2 cellular contexts compared by ENCODE assay signal in the genomic region with DNA sequence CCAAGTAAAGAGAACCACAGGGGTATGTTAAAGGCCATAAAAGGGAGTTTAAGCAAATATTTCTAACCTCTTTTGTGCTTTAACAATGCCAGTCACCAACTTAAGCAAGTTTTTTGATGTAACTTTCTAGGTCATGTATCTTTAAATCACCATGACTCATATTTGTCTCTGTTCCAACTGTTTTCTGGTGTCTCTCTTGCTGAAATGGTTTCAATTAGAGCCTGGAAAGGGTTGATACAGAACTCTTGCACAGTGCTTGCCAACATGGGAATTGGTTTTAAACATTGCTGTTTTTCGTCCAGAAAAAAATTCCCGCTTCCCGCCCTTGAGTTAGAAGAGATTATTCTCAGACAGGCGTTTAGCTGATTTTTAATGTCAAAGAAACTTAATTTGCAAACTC.
A peak's percentile ranks its signal among the peaks of the same experiment; 100 is the strongest.
TF ChIP-seq lines count a peak whose summit lies in the region.

No MANE protein-coding gene starts in this region.

TF ChIP-seq in IMR-90, 13 proteins besides CTCF, POLR2A, EP300 and RAD21:
- no peak for TF ChIP-seq NFE2L2 (IDR thresholded peaks at IDR 0.05; ENCODE audit: low read depth, low read length)
- no peak for TF ChIP-seq MAFK (IDR thresholded peaks at IDR 0.05; ENCODE audit: low read depth, low read length)
- TF ChIP-seq SMC3 (IDR thresholded peaks at IDR 0.05; ENCODE audit: low read depth, low read length) = no peak
- TF ChIP-seq FOS (IDR thresholded peaks at IDR 0.05; ENCODE audit: low read depth, low read length) = no peak
- TF ChIP-seq, protein P1, sequence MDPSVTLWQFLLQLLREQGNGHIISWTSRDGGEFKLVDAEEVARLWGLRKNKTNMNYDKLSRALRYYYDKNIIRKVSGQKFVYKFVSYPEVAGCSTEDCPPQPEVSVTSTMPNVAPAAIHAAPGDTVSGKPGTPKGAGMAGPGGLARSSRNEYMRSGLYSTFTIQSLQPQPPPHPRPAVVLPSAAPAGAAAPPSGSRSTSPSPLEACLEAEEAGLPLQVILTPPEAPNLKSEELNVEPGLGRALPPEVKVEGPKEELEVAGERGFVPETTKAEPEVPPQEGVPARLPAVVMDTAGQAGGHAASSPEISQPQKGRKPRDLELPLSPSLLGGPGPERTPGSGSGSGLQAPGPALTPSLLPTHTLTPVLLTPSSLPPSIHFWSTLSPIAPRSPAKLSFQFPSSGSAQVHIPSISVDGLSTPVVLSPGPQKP (IDR thresholded peaks at IDR 0.05; ENCODE audit: borderline replicate concordance, low read depth, low read length) = no peak
- TF ChIP-seq RCOR1 (IDR thresholded peaks at IDR 0.05; ENCODE audit: insufficient replicate concordance, low read length) = no peak
- no peak for TF ChIP-seq CEBPB (IDR thresholded peaks at IDR 0.05; ENCODE audit: low read depth, low read length)
- TF ChIP-seq, protein P2, sequence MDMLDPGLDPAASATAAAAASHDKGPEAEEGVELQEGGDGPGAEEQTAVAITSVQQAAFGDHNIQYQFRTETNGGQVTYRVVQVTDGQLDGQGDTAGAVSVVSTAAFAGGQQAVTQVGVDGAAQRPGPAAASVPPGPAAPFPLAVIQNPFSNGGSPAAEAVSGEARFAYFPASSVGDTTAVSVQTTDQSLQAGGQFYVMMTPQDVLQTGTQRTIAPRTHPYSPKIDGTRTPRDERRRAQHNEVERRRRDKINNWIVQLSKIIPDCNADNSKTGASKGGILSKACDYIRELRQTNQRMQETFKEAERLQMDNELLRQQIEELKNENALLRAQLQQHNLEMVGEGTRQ (IDR thresholded peaks at IDR 0.05; ENCODE audit: low read depth, low read length) = no peak
- TF ChIP-seq BHLHE40 (IDR thresholded peaks at IDR 0.05; ENCODE audit: low read depth, low read length) = no peak
- TF ChIP-seq MAZ (IDR thresholded peaks at IDR 0.05; ENCODE audit: borderline replicate concordance, low read depth, low read length) = no peak
- no peak for TF ChIP-seq CHD1 (IDR thresholded peaks at IDR 0.05; ENCODE audit: low read depth, low read length)
- no peak for TF ChIP-seq RFX5 (IDR thresholded peaks at IDR 0.05; ENCODE audit: low read depth, low read length)
- TF ChIP-seq MXI1 (IDR thresholded peaks at IDR 0.05; ENCODE audit: borderline replicate concordance, low read depth, low read length) = no peak

TF ChIP-seq in K562, 482 proteins besides CTCF, POLR2A, EP300 and RAD21:
- 0 out of 2 replicates have a peak, but pooled peaks have one; percentile 10 for TF ChIP-seq JUND (IDR thresholded peaks at IDR 0.05; ENCODE audit: borderline replicate concordance, low read depth, low read length)
- TF ChIP-seq JUND (tag; IDR thresholded peaks at IDR 0.05; ENCODE audit: borderline replicate concordance, low read depth, low read length) = peak; percentile 31; the same call in 1 of the 3 replicates
- no peak for TF ChIP-seq ZNF436 (CRISPR knock-in tag; IDR thresholded peaks at IDR 0.05)
- no peak for TF ChIP-seq BDP1 (IDR thresholded peaks at IDR 0.05; ENCODE audit: insufficient read depth, insufficient read length)
- TF ChIP-seq PTTG1 (tag; IDR thresholded peaks at IDR 0.05; ENCODE audit: low read depth) = no peak
- TF ChIP-seq SRSF9 (IDR thresholded peaks at IDR 0.05; ENCODE audit: borderline replicate concordance, low read depth, low read length) = no peak
- TF ChIP-seq ZNF79 (CRISPR knock-in tag; IDR thresholded peaks at IDR 0.05; ENCODE audit: low read depth) = no peak
